ENCODE assay signal across 16 cellular contexts in genomic region chr16:75296606-75297005, GRCh38. TPM values are rescaled to one million over a fixed set of nuclear protein-coding genes. Genes with fewer than 3 reads are reported as not detected.
DNase-seq lines count a peak whose midpoint lies in the region; ATAC-seq and TF ChIP-seq lines count a peak whose summit lies in the region.
"Had no signal": no experiment of that assay in that cellular context is flagged by ENCODE, and none has a peak within 500 bp of the region (broad histone marks: within the 10 kb centered on the region; RNA-seq: fewer than 3 reads in every experiment).

No MANE protein-coding gene starts in this region.

- H3K27me3 ChIP-seq in adrenal gland (no peaks in the 10 kb centered on the region), heart left ventricle (no peaks in the 10 kb centered on the region), sigmoid colon (no peaks in the 10 kb centered on the region)
- H3K27me3 ChIP-seq: upper lobe of right lung had no signal

- TF ChIP-seq POLR2A in adrenal gland (IDR thresholded peaks at IDR 0.05) (no peak), heart left ventricle (IDR thresholded peaks at IDR 0.05) (no peak), sigmoid colon (IDR thresholded peaks at IDR 0.05) (no peak)

- H3K27ac ChIP-seq in adrenal gland = peak overlapping the region in 3 of 5 donors; percentile 1 to 61 (median 13)
- H3K27ac ChIP-seq in heart left ventricle = peak overlapping the region in 11 of 12 donors; percentile 1 to 75 (median 59)
- H3K27ac ChIP-seq in sigmoid colon = no peak overlapping the region
- H3K27ac ChIP-seq: 22Rv1, PC-9, upper lobe of right lung had no signal

- no peak for TF ChIP-seq EP300 in sigmoid colon (IDR thresholded peaks at IDR 0.05)

- WGBS in adrenal gland, 4 donors = 17 to 31% (median 27%) methylated on average over 1 of the region's 1 CpG
- 15 to 28% (median 21%) methylated on average over 1 of the region's 1 CpG for WGBS in heart left ventricle, 4 donors
- WGBS in sigmoid colon, 2 donors = 67 to 79% methylated on average over 1 of the region's 1 CpG

- H3K36me3 ChIP-seq in adrenal gland (replicated peaks in 1 of 2) (peaks cover 0 to 10% of the 10 kb centered on the region in 2 donors), heart left ventricle (peaks cover 0 to 69% (median 49%) of the 10 kb centered on the region in 9 donors), sigmoid colon (peaks cover 2 to 46% (median 8%) of the 10 kb centered on the region in 4 donors)

- TF ChIP-seq CTCF in adrenal gland (IDR thresholded peaks at IDR 0.05) = no peak
- no peak for TF ChIP-seq CTCF in heart left ventricle (IDR thresholded peaks at IDR 0.05)
- no peak for TF ChIP-seq CTCF in sigmoid colon (IDR thresholded peaks at IDR 0.05)

- ATAC-seq in heart left ventricle (peak; percentile 85 to 95 (median 87)), GM21447 (IDR thresholded peaks at IDR 0.05; ENCODE audit: unreplicated experiment) (no peak), GM19467 (IDR thresholded peaks at IDR 0.05; ENCODE audit: unreplicated experiment) (no peak)
- ATAC-seq: upper lobe of right lung had no signal

- H3K4me3 ChIP-seq in adrenal gland = no peak overlapping the region
- no peak overlapping the region for H3K4me3 ChIP-seq in heart left ventricle
- H3K4me3 ChIP-seq in sigmoid colon = no peak overlapping the region
- H3K4me3 ChIP-seq: PC-9, upper lobe of right lung had no signal

- intact Hi-C loops in adrenal gland (cut with DNase I) (no loop called here), heart left ventricle (cut with DNase I) (no loop called here), sigmoid colon (cut with DNase I) (no loop called here)

- H3K4me1 ChIP-seq in adrenal gland (replicated peaks in 1 of 2) = peaks cover 0 to 5% of the 10 kb centered on the region in 2 donors
- peaks cover 0 to 22% (median 10%) of the 10 kb centered on the region in 12 donors for H3K4me1 ChIP-seq in heart left ventricle
- peaks cover 0 to 15% (median 5%) of the 10 kb centered on the region in 4 donors for H3K4me1 ChIP-seq in sigmoid colon

- DNase-seq in DMS 273 (lab: John Stamatoyannopoulos, UW; ENCODE audit: unreplicated experiment) = peak; percentile 18
- DNase-seq in DMS 273 treated with DMSO at 0.1 percent for 48 hours (lab: John Stamatoyannopoulos, UW) = no peak
- DNase-seq in adrenal gland = peak; percentile 52 to 91 (median 87)
- DNase-seq in heart left ventricle = peak in 4 of 5 donors; percentile 79 to 84 (median 82)
- peak; percentile 71 for DNase-seq in sigmoid colon
- DNase-seq in activated CD4-positive, alpha-beta T cell treated with anti-CD3 and anti-CD28 coated beads for 4 hours = no peak
- DNase-seq: activated CD8-positive, alpha-beta memory T cell treated with anti-CD3 and anti-CD28 coated beads for 24 hours; activated naive CD4-positive, alpha-beta T cell treated with anti-CD3 and anti-CD28 coated beads for 36 hours; CD8-positive, alpha-beta memory T cell; NCI-H2171 treated with DMSO at 0.1 percent for 48 hours; PC-9; stimulated activated CD4-positive, alpha-beta T cell treated with anti-CD3 and anti-CD28 coated beads, Interleukin-12 subunit alpha, Interleukin-12 subunit beta, amount 100 ng/mL, for 4 hours; upper lobe of right lung had no signal

- no peaks in the 10 kb centered on the region for H3K9me3 ChIP-seq in adrenal gland (replicated peaks in 1 of 3)
- H3K9me3 ChIP-seq in heart left ventricle = no peaks in the 10 kb centered on the region
- H3K9me3 ChIP-seq in sigmoid colon = no peaks in the 10 kb centered on the region
- H3K9me3 ChIP-seq: upper lobe of right lung had no signal

RNA-seq across cellular contexts. Expression of gene BCAR1, which starts 45.2 kb away (rescaled TPM):
- 10 to 100 TPM; 55.4 to 74.9 (median 66.8) TPM for total RNA-seq in adrenal gland
- 10 to 100 TPM; 10.2 to 87.7 (median 54.3) TPM for polyA plus RNA-seq in adrenal gland
- 100 to 1,000 TPM in 1 of 9 donors, 10 to 100 TPM in 8; 51.4 to 129 (median 72.0) TPM for total RNA-seq in heart left ventricle
- polyA plus RNA-seq in heart left ventricle = 10 to 100 TPM; 54.2 to 89.2 TPM
- total RNA-seq in sigmoid colon = 10 to 100 TPM; 21.7 to 42.9 (median 32.4) TPM
- 10 to 100 TPM; 45.0 to 82.3 (median 72.6) TPM for polyA plus RNA-seq in sigmoid colon
- polyA plus RNA-seq: CD8-positive, alpha-beta memory T cell had no signal

Comparison
In these comparisons a context has a peak if more than half of its experiments do, and no peak if none do; other contexts are left out.
1. DNase-seq: peak in DMS 273 (single experiment), adrenal gland (7 of 7), heart left ventricle (4 of 5) and sigmoid colon (single experiment); none in DMS 273 treated with DMSO at 0.1 percent for 48 hours (single experiment) and activated CD4-positive, alpha-beta T cell treated with anti-CD3 and anti-CD28 coated beads for 4 hours (0 of 2).
2. H3K27ac ChIP-seq: peak in adrenal gland (3 of 5) and heart left ventricle (11 of 12); none in sigmoid colon (0 of 4).
3. ATAC-seq: peak in heart left ventricle (4 of 4); none in GM21447 (single experiment) and GM19467 (single experiment).